8 cellular contexts compared by ENCODE assay signal in the genomic region with DNA sequence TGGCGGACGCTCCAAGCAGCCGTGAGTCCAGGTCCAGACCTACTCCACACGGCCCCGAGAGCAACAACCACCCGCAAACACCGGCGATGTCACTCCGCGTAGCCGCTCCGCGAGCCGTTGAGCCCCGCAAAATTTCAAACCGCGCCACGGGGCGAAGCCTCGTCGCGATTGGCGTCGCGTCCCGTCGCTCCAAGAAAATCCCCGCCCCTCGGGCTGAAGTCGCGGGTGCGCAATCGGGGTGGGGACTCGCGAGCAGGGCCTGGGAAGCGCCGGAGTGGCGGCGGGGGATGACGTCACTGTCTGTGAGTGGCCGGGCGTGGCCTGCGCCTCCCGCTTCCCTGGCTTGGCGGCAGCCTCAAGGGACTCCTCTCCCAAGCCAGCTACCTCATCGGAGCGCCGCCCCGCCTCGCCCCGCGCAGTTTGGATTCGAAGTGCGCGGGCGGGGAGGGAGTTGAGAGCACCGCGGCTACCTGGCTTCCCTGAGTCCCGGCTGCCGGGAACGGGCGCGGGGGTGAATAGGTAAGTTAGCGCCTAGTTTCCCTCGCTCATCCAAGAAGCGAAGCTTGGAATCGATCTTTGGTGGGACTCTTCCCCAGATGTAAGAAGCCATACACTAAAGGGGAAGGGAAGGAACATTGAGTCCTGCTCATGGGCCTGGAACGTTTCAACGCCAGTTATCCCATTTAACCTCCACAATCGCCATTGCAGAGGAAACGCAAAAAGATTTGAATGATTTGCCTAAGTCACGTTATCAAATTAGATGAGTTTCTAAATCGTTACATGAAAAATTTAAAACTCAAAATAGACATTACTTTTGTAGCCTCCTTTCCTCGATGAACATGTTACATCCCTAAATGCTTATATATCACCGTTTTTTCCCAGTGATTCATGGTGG. TPM values are rescaled to one million over a fixed set of nuclear protein-coding genes. Genes with fewer than 3 reads are reported as not detected.
DNase-seq lines count a peak whose midpoint lies in the region; TF ChIP-seq lines count a peak whose summit lies in the region.

PRC1 (minus strand) TSS at position 119 of the 895 bp plus-strand sequence; CDS start at position 1, 118 bp downstream.

- H4K8ac ChIP-seq in neuronal stem cell (ENCODE audit: low read depth, low read length): no peak within 1 kb of the TSS

- peak within 1 kb of the TSS; percentile 94 for H2BK120ac ChIP-seq in neuronal stem cell (ENCODE audit: low read depth, low read length)

- peak within 1 kb of the TSS; percentile 88 for H2AFZ ChIP-seq in neuronal stem cell (ENCODE audit: low read length)

- CTCF ChIA-PET in HEK293T (lab: Yijun Ruan, JAX): no interaction called here

- no peaks in the 10 kb centered on the region for H3K9me3 ChIP-seq in neuronal stem cell (replicated peaks in 1 of 2; ENCODE audit: control insufficient read depth in 2 of 2, insufficient read depth in 1 of 2, low read depth in 1 of 2, low read length in 2 of 2)

- no peaks in the 10 kb centered on the region for H3K4me1 ChIP-seq in neuronal stem cell (ENCODE audit: control insufficient read depth in 2 of 2, insufficient read depth in 1 of 2, low read depth in 1 of 2, low read length in 2 of 2)

- H3K9ac ChIP-seq in neuronal stem cell (ENCODE audit: low read depth, low read length, poor library complexity): peak within 1 kb of the TSS; percentile 98

- WGBS in neuronal stem cell (ENCODE audit: extremely low coverage in 2 of 2, insufficient read length in 2 of 2, insufficient replicate concordance in 1 of 2), 2 donors: no CpG with 5 or more reads among the region's 75 CpGs

- H3K27ac ChIP-seq in neuronal stem cell (replicated peaks; ENCODE audit: low read length) (peak within 1 kb of the TSS; percentile 77), substantia nigra (ENCODE audit: low read depth, low read length, poor library complexity, severe bottlenecking) (peak within 1 kb of the TSS; percentile 78)

- in situ Hi-C loops in SK-MEL-5 (cut with HindIII; ENCODE audit: low pct_unique_long_range_greater_than_20kb, low sequenced_read_pairs): no loop called here

- peak within 1 kb of the TSS; percentile 63 for H3K4me2 ChIP-seq in neuronal stem cell (ENCODE audit: insufficient read depth, low read length, poor library complexity, severe bottlenecking)

- H3K79me1 ChIP-seq in neuronal stem cell (ENCODE audit: low read depth, low read length): peaks cover 7% of the 10 kb centered on the region

- H2AK5ac ChIP-seq in neuronal stem cell (ENCODE audit: low read depth, low read length): peak within 1 kb of the TSS; percentile 99

- no peak within 1 kb of the TSS for H2BK12ac ChIP-seq in neuronal stem cell (ENCODE audit: low read length)

- H3K4me3 ChIP-seq in neuronal stem cell (ENCODE audit: low read length in 2 of 2): peak within 1 kb of the TSS; percentile 95 to 96

- H3K4ac ChIP-seq in neuronal stem cell (ENCODE audit: low read length): peak within 1 kb of the TSS; percentile 99

- DNase-seq in GF-D8 (lab: John Stamatoyannopoulos, UW) (peak; percentile 91), HEK293T (ENCODE audit: extremely low spot score) (peak; percentile 100), MV-4-11 (lab: John Stamatoyannopoulos, UW) (peak; percentile 96), SK-MEL-5 (ENCODE audit: low read depth, low spot score) (peak; percentile 98), foreskin melanocyte (peak; percentile 93), neuronal stem cell (ENCODE audit: low spot score) (peak; percentile 97), substantia nigra (lab: John Stamatoyannopoulos, UW) (peak; percentile 61 to 98 (median 93))
- DNase-seq in activated naive CD4-positive, alpha-beta T cell treated with Interleukin-2 at 50 U/mL for 16 hours: peak; percentile 97

- peak within 1 kb of the TSS; percentile 85 for H3K23ac ChIP-seq in neuronal stem cell (ENCODE audit: low read depth, low read length, poor library complexity)

- H4K91ac ChIP-seq in neuronal stem cell (ENCODE audit: low read depth, low read length, poor library complexity): peak within 1 kb of the TSS; percentile 92

- no peaks in the 10 kb centered on the region for H3K27me3 ChIP-seq in neuronal stem cell (ENCODE audit: control insufficient read depth in 3 of 3, insufficient read depth in 3 of 3, low read depth in 1 of 3, low read length in 3 of 3)

- peak within 1 kb of the TSS; percentile 98 for H2BK15ac ChIP-seq in neuronal stem cell (ENCODE audit: low read length)

- POLR2A ChIA-PET in HEK293T (lab: Yijun Ruan, JAX): interaction anchor here (0.5 to 1.2 kb wide), 21 partner anchors 8 to 1887 kb away, joined by 3 to 12 read pairs (median 4); partner anchors contain the start of genes HDDC3, UNC45A and VPS33B

- peaks cover 14 to 39% of the 10 kb centered on the region in 2 donors for H3K36me3 ChIP-seq in neuronal stem cell (replicated peaks in 1 of 2; ENCODE audit: control insufficient read depth in 2 of 2, insufficient read depth in 2 of 2, low read length in 2 of 2)

- H3K14ac ChIP-seq in neuronal stem cell (ENCODE audit: low read length): peak within 1 kb of the TSS; percentile 97

- H3K18ac ChIP-seq in neuronal stem cell (ENCODE audit: low read length): peak within 1 kb of the TSS; percentile 97

- H2BK5ac ChIP-seq in neuronal stem cell (ENCODE audit: low read length): peak within 1 kb of the TSS; percentile 93

TF ChIP-seq in HEK293T, 16 proteins besides CTCF, POLR2A, EP300 and RAD21:
- no peak for TF ChIP-seq FOXA1 (IDR thresholded peaks at IDR 0.05)
- TF ChIP-seq, protein P1, sequence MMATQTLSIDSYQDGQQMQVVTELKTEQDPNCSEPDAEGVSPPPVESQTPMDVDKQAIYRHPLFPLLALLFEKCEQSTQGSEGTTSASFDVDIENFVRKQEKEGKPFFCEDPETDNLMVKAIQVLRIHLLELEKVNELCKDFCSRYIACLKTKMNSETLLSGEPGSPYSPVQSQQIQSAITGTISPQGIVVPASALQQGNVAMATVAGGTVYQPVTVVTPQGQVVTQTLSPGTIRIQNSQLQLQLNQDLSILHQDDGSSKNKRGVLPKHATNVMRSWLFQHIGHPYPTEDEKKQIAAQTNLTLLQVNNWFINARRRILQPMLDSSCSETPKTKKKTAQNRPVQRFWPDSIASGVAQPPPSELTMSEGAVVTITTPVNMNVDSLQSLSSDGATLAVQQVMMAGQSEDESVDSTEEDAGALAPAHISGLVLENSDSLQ (IDR thresholded peaks at IDR 0.05): peak; percentile 100
- TF ChIP-seq ZNF384 (IDR thresholded peaks at IDR 0.05): no peak
- TF ChIP-seq FOXM1 (IDR thresholded peaks at IDR 0.05; ENCODE audit: borderline replicate concordance): peak; percentile 99
- TF ChIP-seq ELF4 (IDR thresholded peaks at IDR 0.05): 0 out of 2 replicates have a peak, but pooled peaks have one; percentile 33
- peak; percentile 40; the same call in 1 of the 2 replicates for TF ChIP-seq L3MBTL2 (conservative IDR thresholded peaks at IDR 0.05)
- no peak for TF ChIP-seq LEF1 (IDR thresholded peaks at IDR 0.05; ENCODE audit: borderline replicate concordance)
- TF ChIP-seq NFRKB (IDR thresholded peaks at IDR 0.05): no peak
- no peak for TF ChIP-seq FOXK2 (IDR thresholded peaks at IDR 0.05)
- no peak for TF ChIP-seq SP1 (IDR thresholded peaks at IDR 0.05)
- peak; percentile 87; the same call in 1 of the 2 replicates for TF ChIP-seq HDGF (IDR thresholded peaks at IDR 0.05; ENCODE audit: borderline replicate concordance)
- TF ChIP-seq BHLHE40 (IDR thresholded peaks at IDR 0.05; ENCODE audit: borderline replicate concordance): no peak
- TF ChIP-seq TARDBP (IDR thresholded peaks at IDR 0.05): no peak
- TF ChIP-seq ARNT (IDR thresholded peaks at IDR 0.05): no peak
- no peak for TF ChIP-seq SUZ12 (IDR thresholded peaks at IDR 0.05)
- no peak; the same call in 1 of the 2 replicates for TF ChIP-seq CTBP1 (IDR thresholded peaks at IDR 0.05; ENCODE audit: borderline replicate concordance)

RNA-seq across cellular contexts. Expression of gene PRC1, which starts in this region (rescaled TPM):
- 92.3 and 109 TPM in 2 replicates for total RNA-seq in SK-MEL-5 (2014; rRNA removed; shearing (Covaris generic))
- 79.2 and 86.2 TPM in 2 replicates for polyA plus RNA-seq in SK-MEL-5 (2015; cell fraction: cytosol; rRNA removed)
- 210 and 218 TPM in 2 replicates for polyA plus RNA-seq in SK-MEL-5 (2015; cell fraction: nucleus; rRNA removed)
- polyA plus RNA-seq in neuronal stem cell (2013, experiment 1 of 2): 196 TPM
- 191 TPM for polyA plus RNA-seq in neuronal stem cell (2013, experiment 2 of 2)

Comparison
In these comparisons a context has a peak if more than half of its experiments do, and no peak if none do; other contexts are left out.
1. Peak in every context shown above with its lines: DNase-seq, H3K4me3 ChIP-seq and H3K27ac ChIP-seq.